Comparison of ENCODE assay signal across 8 cellular contexts in genomic region chr16:67846063-67846319, GRCh38. TPM values are rescaled to one million over a fixed set of nuclear protein-coding genes. Genes with fewer than 3 reads are reported as not detected.
DNase-seq lines count a peak whose midpoint lies in the region; ATAC-seq and TF ChIP-seq lines count a peak whose summit lies in the region.

No MANE protein-coding gene starts in this region.

- peak overlapping the region; percentile 82 for H3K9ac ChIP-seq in fibroblast of lung (ENCODE audit: insufficient read depth, low read length)

- H3K4me1 ChIP-seq in SJCRH30 (peaks cover 5% of the 10 kb centered on the region; the same call in 1 of the 2 replicates), fibroblast of lung (ENCODE audit: control insufficient read depth, extremely low read depth, insufficient read depth, low read length) (peaks cover 19% of the 10 kb centered on the region)

- H3K4me3 ChIP-seq in GM12865 (ENCODE audit: low read depth, low read length) (peak overlapping the region; percentile 67), SJCRH30 (peak overlapping the region; percentile 100), fibroblast of lung (replicated peaks in 1 of 4; ENCODE audit: control extremely low read depth in 1 of 4, insufficient read depth in 1 of 4, low read depth in 3 of 4, low read length in 4 of 4) (peak overlapping the region; percentile 69 to 91 (median 76)), retinal pigment epithelial cell (ENCODE audit: low read length) (peak overlapping the region; percentile 88)

- H3K36me3 ChIP-seq in SJCRH30 (no peaks in the 10 kb centered on the region), fibroblast of lung (ENCODE audit: control insufficient read depth, insufficient read depth, low read length) (no peaks in the 10 kb centered on the region)

- DNase-seq in GM12865 (ENCODE audit: low read depth) (no peak), SJCRH30 (no peak), fibroblast of lung (ENCODE audit: low read depth in 2 of 2) (no peak), retinal pigment epithelial cell (ENCODE audit: low read depth) (no peak), NCI-H1105 (lab: John Stamatoyannopoulos, UW) (no peak), NCI-H510A treated with DMSO at 0.1 percent for 48 hours (lab: John Stamatoyannopoulos, UW) (no peak), NCI-H1417 (lab: John Stamatoyannopoulos, UW) (no peak)

- peak overlapping the region; percentile 75 for H3K27ac ChIP-seq in SJCRH30
- peak overlapping the region; percentile 86 for H3K27ac ChIP-seq in fibroblast of lung (ENCODE audit: insufficient read depth, low read length)

- no peaks in the 10 kb centered on the region for H4K20me1 ChIP-seq in fibroblast of lung (ENCODE audit: control insufficient read depth, extremely low read depth, insufficient read depth, low read length)

- H3K9me3 ChIP-seq in SJCRH30 (replicated peaks) (no peaks in the 10 kb centered on the region), fibroblast of lung (ENCODE audit: control insufficient read depth, insufficient read depth, low read depth, low read length) (no peaks in the 10 kb centered on the region)

- H3K27me3 ChIP-seq in SJCRH30 (no peaks in the 10 kb centered on the region), fibroblast of lung (ENCODE audit: control insufficient read depth, insufficient read depth, low read length) (no peaks in the 10 kb centered on the region)

- ATAC-seq in HG03469 (IDR thresholded peaks at IDR 0.05; ENCODE audit: unreplicated experiment), result no peak

- TF ChIP-seq CTCF in GM12865 (IDR thresholded peaks at IDR 0.05; ENCODE audit: insufficient read depth, low read depth, low read length, missing control alignments), result no peak
- no peak for TF ChIP-seq CTCF in fibroblast of lung (conservative IDR thresholded peaks at IDR 0.05 in 1 of 2, IDR thresholded peaks at IDR 0.05 in 1 of 2; ENCODE audit: low read depth in 1 of 2, low read length in 2 of 2)
- no peak for TF ChIP-seq CTCF in retinal pigment epithelial cell (conservative IDR thresholded peaks at IDR 0.05; ENCODE audit: low read depth, low read length)

- peaks cover 57% of the 10 kb centered on the region for H3K79me2 ChIP-seq in fibroblast of lung (ENCODE audit: control insufficient read depth, insufficient read depth, low read length)

- H3K4me2 ChIP-seq in fibroblast of lung (ENCODE audit: extremely low read depth, insufficient read depth, low read length), result peak overlapping the region; percentile 85

- no peak overlapping the region for H2AFZ ChIP-seq in fibroblast of lung (ENCODE audit: low read length)

RNA-seq across cellular contexts. Expression of gene NUTF2, which starts 0.7 kb away (rescaled TPM):
- total RNA-seq in SJCRH30 (2014; rRNA removed; shearing (Covaris generic)), result 164 and 177 TPM in 2 replicates
- 127 TPM in 2 replicates for total RNA-seq in fibroblast of lung
- polyA plus RNA-seq in fibroblast of lung, result 310 and 410 TPM in 2 replicates
- 184 and 218 TPM in 2 replicates for polyA plus RNA-seq in fibroblast of lung (2012)
- polyA minus RNA-seq in fibroblast of lung (ENCODE audit: low replicate concordance), result 327 and 435 TPM in 2 replicates

RNA-seq across cellular contexts. Expression of gene CENPT, which starts 1.5 kb away (rescaled TPM):
- 15.4 and 18.8 TPM in 2 replicates for total RNA-seq in SJCRH30 (2014; rRNA removed; shearing (Covaris generic))
- total RNA-seq in fibroblast of lung, result 15.4 and 23.1 TPM in 2 replicates
- 30.2 and 40.2 TPM in 2 replicates for polyA plus RNA-seq in fibroblast of lung
- polyA plus RNA-seq in fibroblast of lung (2012), result 25.3 and 37.5 TPM in 2 replicates
- polyA minus RNA-seq in fibroblast of lung (ENCODE audit: low replicate concordance), result 49.2 and 60.2 TPM in 2 replicates

RNA-seq across cellular contexts. Expression of gene THAP11, which starts 3.9 kb away (rescaled TPM):
- total RNA-seq in SJCRH30 (2014; rRNA removed; shearing (Covaris generic)), result 24.8 and 27.1 TPM in 2 replicates
- 37.7 and 42.9 TPM in 2 replicates for total RNA-seq in fibroblast of lung
- polyA plus RNA-seq in fibroblast of lung, result 15.8 and 16.0 TPM in 2 replicates
- 15.4 and 18.2 TPM in 2 replicates for polyA plus RNA-seq in fibroblast of lung (2012)
- polyA minus RNA-seq in fibroblast of lung (ENCODE audit: low replicate concordance), result 21.1 and 30.4 TPM in 2 replicates

RNA-seq across cellular contexts. Expression of gene EDC4, which starts 26.9 kb away (rescaled TPM):
- total RNA-seq in SJCRH30 (2014; rRNA removed; shearing (Covaris generic)), result 40.9 and 43.5 TPM in 2 replicates
- total RNA-seq in fibroblast of lung, result 38.0 and 49.4 TPM in 2 replicates
- 27.4 and 35.0 TPM in 2 replicates for polyA plus RNA-seq in fibroblast of lung
- polyA plus RNA-seq in fibroblast of lung (2012), result 25.6 and 41.0 TPM in 2 replicates
- 195 and 406 TPM in 2 replicates for polyA minus RNA-seq in fibroblast of lung (ENCODE audit: low replicate concordance)

RNA-seq across cellular contexts. Expression of gene NRN1L, which starts 38.7 kb away (rescaled TPM):
- not detected in 2 replicates for total RNA-seq in SJCRH30 (2014; rRNA removed; shearing (Covaris generic))
- 0.17 TPM in 1 of 2 replicates, not detected in the other for total RNA-seq in fibroblast of lung
- 0.09 and 0.10 TPM in 2 replicates for polyA plus RNA-seq in fibroblast of lung
- 0.36 TPM in 1 of 2 replicates, not detected in the other for polyA plus RNA-seq in fibroblast of lung (2012)
- not detected in 2 replicates for polyA minus RNA-seq in fibroblast of lung (ENCODE audit: low replicate concordance)
